Comparison of ENCODE assay signal across 1 cellular context in the genomic region with DNA sequence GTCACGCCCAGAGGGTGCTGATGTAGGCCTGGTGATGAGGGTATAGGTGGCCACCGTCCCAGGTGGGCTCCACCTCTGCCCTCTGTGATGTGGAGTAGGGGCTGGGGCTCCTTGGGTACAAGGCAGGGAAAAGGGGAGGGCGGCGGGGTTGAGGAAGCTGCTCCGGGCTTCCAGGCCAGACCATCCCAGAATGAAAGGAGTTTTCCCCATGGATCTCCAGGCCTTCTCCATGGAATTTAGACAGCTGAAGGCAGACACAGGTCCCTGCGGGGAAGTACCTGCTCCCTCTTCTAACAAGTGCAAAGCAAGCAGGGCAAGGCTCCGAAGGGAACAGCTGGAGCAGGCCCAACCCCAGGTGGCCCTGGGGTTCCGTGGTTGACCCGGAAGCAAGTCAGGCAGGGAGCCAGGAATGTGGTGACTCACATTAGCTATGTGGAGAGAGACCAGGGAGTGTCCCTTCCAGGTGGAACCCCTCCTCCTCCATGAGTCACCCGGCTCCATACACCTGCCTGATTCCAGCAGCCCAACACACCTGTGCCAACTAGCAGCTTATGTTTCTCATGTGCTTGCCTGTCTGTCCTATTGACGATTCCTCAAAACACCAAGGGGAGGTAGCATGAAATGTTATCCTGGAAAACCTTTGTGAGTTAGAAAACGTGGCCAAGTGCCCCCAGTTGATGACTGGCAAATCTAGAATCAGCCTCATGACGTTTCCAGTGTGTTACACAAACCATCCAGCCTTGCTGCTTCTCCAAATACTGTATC.
TF ChIP-seq lines count a peak whose summit lies in the region.

No MANE protein-coding gene starts in this region.

TF ChIP-seq in K562, 482 proteins besides CTCF, POLR2A, EP300 and RAD21 (continued from another document):
- peak; percentile 49; the same call in 1 of the 2 replicates for TF ChIP-seq ETV1 (tag; conservative IDR thresholded peaks at IDR 0.05; ENCODE audit: low read depth)
- no peak for TF ChIP-seq NONO (IDR thresholded peaks at IDR 0.05; ENCODE audit: low read depth in 2 of 2, low read length in 1 of 2)
- TF ChIP-seq CHAMP1 (IDR thresholded peaks at IDR 0.05), result no peak
- peak; percentile 90 for TF ChIP-seq SMARCE1 (IDR thresholded peaks at IDR 0.05)
- TF ChIP-seq, protein P1, sequence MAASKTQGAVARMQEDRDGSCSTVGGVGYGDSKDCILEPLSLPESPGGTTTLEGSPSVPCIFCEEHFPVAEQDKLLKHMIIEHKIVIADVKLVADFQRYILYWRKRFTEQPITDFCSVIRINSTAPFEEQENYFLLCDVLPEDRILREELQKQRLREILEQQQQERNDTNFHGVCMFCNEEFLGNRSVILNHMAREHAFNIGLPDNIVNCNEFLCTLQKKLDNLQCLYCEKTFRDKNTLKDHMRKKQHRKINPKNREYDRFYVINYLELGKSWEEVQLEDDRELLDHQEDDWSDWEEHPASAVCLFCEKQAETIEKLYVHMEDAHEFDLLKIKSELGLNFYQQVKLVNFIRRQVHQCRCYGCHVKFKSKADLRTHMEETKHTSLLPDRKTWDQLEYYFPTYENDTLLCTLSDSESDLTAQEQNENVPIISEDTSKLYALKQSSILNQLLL (CRISPR knock-in tag; IDR thresholded peaks at IDR 0.05; ENCODE audit: borderline replicate concordance), result no peak
- peak; percentile 61 to 97; a peak in 3 of 4 replicates for TF ChIP-seq TEAD1 (CRISPR knock-in tag; IDR thresholded peaks at IDR 0.05)
- no peak; the same call in 1 of the 2 replicates for TF ChIP-seq SMAD4 (CRISPR knock-in tag; conservative IDR thresholded peaks at IDR 0.05)
- no peak for TF ChIP-seq STAG1 (CRISPR knock-in tag; IDR thresholded peaks at IDR 0.05; ENCODE audit: borderline replicate concordance)
- no peak for TF ChIP-seq PHF21A (IDR thresholded peaks at IDR 0.05; ENCODE audit: borderline replicate concordance, low read depth)
- TF ChIP-seq, protein P2, sequence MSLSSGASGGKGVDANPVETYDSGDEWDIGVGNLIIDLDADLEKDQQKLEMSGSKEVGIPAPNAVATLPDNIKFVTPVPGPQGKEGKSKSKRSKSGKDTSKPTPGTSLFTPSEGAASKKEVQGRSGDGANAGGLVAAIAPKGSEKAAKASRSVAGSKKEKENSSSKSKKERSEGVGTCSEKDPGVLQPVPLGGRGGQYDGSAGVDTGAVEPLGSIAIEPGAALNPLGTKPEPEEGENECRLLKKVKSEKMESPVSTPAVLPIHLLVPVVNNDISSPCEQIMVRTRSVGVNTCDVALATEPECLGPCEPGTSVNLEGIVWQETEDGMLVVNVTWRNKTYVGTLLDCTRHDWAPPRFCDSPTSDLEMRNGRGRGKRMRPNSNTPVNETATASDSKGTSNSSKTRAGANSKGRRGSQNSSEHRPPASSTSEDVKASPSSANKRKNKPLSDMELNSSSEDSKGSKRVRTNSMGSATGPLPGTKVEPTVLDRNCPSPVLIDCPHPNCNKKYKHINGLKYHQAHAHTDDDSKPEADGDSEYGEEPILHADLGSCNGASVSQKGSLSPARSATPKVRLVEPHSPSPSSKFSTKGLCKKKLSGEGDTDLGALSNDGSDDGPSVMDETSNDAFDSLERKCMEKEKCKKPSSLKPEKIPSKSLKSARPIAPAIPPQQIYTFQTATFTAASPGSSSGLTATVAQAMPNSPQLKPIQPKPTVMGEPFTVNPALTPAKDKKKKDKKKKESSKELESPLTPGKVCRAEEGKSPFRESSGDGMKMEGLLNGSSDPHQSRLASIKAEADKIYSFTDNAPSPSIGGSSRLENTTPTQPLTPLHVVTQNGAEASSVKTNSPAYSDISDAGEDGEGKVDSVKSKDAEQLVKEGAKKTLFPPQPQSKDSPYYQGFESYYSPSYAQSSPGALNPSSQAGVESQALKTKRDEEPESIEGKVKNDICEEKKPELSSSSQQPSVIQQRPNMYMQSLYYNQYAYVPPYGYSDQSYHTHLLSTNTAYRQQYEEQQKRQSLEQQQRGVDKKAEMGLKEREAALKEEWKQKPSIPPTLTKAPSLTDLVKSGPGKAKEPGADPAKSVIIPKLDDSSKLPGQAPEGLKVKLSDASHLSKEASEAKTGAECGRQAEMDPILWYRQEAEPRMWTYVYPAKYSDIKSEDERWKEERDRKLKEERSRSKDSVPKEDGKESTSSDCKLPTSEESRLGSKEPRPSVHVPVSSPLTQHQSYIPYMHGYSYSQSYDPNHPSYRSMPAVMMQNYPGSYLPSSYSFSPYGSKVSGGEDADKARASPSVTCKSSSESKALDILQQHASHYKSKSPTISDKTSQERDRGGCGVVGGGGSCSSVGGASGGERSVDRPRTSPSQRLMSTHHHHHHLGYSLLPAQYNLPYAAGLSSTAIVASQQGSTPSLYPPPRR (CRISPR knock-in tag; IDR thresholded peaks at IDR 0.05; ENCODE audit: borderline replicate concordance), result no peak
- no peak for TF ChIP-seq U2AF2 (optimal IDR thresholded peaks at IDR 0.05; ENCODE audit: low read depth, low read length)
- TF ChIP-seq GATAD2A (IDR thresholded peaks at IDR 0.05), result 0 out of 2 replicates have a peak, but pooled peaks have one; percentile 24
- TF ChIP-seq HCFC1 (IDR thresholded peaks at IDR 0.05; ENCODE audit: low read depth, low read length), result no peak
- TF ChIP-seq GATAD2B (IDR thresholded peaks at IDR 0.05; ENCODE audit: borderline replicate concordance), result no peak; the same call in 1 of the 2 replicates
- TF ChIP-seq, protein P3, sequence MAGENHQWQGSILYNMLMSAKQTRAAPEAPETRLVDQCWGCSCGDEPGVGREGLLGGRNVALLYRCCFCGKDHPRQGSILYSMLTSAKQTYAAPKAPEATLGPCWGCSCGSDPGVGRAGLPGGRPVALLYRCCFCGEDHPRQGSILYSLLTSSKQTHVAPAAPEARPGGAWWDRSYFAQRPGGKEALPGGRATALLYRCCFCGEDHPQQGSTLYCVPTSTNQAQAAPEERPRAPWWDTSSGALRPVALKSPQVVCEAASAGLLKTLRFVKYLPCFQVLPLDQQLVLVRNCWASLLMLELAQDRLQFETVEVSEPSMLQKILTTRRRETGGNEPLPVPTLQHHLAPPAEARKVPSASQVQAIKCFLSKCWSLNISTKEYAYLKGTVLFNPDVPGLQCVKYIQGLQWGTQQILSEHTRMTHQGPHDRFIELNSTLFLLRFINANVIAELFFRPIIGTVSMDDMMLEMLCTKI (IDR thresholded peaks at IDR 0.05; ENCODE audit: partially characterized antibody), result no peak
- no peak for TF ChIP-seq TAF15 (IDR thresholded peaks at IDR 0.05; ENCODE audit: low read depth, low read length)
- no peak for TF ChIP-seq NFE2L1 (tag; IDR thresholded peaks at IDR 0.05; ENCODE audit: borderline replicate concordance, low read depth)
- TF ChIP-seq, protein P4, sequence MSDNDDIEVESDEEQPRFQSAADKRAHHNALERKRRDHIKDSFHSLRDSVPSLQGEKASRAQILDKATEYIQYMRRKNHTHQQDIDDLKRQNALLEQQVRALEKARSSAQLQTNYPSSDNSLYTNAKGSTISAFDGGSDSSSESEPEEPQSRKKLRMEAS (CRISPR knock-in tag; IDR thresholded peaks at IDR 0.05), result 0 out of 2 replicates have a peak, but pooled peaks have one; percentile 35
- no peak for TF ChIP-seq ZNF764 (CRISPR knock-in tag; IDR thresholded peaks at IDR 0.05; ENCODE audit: low read depth)
- no peak for TF ChIP-seq TOE1 (IDR thresholded peaks at IDR 0.05; ENCODE audit: borderline replicate concordance)
- TF ChIP-seq TOE1 (CRISPR knock-in tag; IDR thresholded peaks at IDR 0.05; ENCODE audit: borderline replicate concordance, low read depth), result no peak
- TF ChIP-seq, protein P5, sequence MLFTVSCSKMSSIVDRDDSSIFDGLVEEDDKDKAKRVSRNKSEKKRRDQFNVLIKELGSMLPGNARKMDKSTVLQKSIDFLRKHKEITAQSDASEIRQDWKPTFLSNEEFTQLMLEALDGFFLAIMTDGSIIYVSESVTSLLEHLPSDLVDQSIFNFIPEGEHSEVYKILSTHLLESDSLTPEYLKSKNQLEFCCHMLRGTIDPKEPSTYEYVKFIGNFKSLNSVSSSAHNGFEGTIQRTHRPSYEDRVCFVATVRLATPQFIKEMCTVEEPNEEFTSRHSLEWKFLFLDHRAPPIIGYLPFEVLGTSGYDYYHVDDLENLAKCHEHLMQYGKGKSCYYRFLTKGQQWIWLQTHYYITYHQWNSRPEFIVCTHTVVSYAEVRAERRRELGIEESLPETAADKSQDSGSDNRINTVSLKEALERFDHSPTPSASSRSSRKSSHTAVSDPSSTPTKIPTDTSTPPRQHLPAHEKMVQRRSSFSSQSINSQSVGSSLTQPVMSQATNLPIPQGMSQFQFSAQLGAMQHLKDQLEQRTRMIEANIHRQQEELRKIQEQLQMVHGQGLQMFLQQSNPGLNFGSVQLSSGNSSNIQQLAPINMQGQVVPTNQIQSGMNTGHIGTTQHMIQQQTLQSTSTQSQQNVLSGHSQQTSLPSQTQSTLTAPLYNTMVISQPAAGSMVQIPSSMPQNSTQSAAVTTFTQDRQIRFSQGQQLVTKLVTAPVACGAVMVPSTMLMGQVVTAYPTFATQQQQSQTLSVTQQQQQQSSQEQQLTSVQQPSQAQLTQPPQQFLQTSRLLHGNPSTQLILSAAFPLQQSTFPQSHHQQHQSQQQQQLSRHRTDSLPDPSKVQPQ (CRISPR knock-in tag; IDR thresholded peaks at IDR 0.05; ENCODE audit: borderline replicate concordance), result no peak
- TF ChIP-seq CHD1 (IDR thresholded peaks at IDR 0.05; ENCODE audit: low read length), result no peak
- TF ChIP-seq SAFB (IDR thresholded peaks at IDR 0.05; ENCODE audit: borderline replicate concordance, low read depth, low read length), result no peak
- no peak for TF ChIP-seq ZFP36 (IDR thresholded peaks at IDR 0.05; ENCODE audit: low read depth, low read length, partially characterized antibody)
- peak; percentile 30; the same call in 1 of the 2 replicates for TF ChIP-seq C11orf30 (IDR thresholded peaks at IDR 0.05; ENCODE audit: low read depth)
- TF ChIP-seq NFIC (IDR thresholded peaks at IDR 0.05), result peak; percentile 91
- TF ChIP-seq NFYB (IDR thresholded peaks at IDR 0.05; ENCODE audit: extremely low read depth, insufficient read length), result no peak
- no peak for TF ChIP-seq ZBTB8A (IDR thresholded peaks at IDR 0.05; ENCODE audit: partially characterized antibody)
- no peak for TF ChIP-seq ZNF75A (CRISPR knock-in tag; IDR thresholded peaks at IDR 0.05)
- TF ChIP-seq ZNF707 (CRISPR knock-in tag; conservative IDR thresholded peaks at IDR 0.05), result no peak
- TF ChIP-seq, protein P6, sequence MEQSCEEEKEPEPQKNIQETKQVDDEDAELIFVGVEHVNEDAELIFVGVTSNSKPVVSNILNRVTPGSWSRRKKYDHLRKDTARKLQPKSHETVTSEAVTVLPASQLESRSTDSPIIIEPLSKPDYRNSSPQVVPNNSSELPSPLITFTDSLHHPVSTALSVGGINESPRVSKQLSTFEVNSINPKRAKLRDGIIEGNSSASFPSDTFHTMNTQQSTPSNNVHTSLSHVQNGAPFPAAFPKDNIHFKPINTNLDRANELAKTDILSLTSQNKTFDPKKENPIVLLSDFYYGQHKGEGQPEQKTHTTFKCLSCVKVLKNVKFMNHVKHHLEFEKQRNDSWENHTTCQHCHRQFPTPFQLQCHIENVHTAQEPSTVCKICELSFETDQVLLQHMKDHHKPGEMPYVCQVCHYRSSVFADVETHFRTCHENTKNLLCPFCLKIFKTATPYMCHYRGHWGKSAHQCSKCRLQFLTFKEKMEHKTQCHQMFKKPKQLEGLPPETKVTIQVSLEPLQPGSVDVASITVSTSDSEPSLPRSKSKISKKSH (CRISPR knock-in tag; IDR thresholded peaks at IDR 0.05), result no peak
- peak; percentile 32 for TF ChIP-seq RBBP5 (IDR thresholded peaks at IDR 0.05; ENCODE audit: borderline replicate concordance, insufficient read depth, low read length, poor library complexity, severe bottlenecking)
- TF ChIP-seq, protein P7, sequence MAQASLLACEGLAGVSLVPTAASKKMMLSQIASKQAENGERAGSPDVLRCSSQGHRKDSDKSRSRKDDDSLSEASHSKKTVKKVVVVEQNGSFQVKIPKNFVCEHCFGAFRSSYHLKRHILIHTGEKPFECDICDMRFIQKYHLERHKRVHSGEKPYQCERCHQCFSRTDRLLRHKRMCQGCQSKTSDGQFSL (CRISPR knock-in tag; IDR thresholded peaks at IDR 0.05), result no peak
- TF ChIP-seq, protein P7 (tag; IDR thresholded peaks at IDR 0.05), result no peak
- TF ChIP-seq, protein P8, sequence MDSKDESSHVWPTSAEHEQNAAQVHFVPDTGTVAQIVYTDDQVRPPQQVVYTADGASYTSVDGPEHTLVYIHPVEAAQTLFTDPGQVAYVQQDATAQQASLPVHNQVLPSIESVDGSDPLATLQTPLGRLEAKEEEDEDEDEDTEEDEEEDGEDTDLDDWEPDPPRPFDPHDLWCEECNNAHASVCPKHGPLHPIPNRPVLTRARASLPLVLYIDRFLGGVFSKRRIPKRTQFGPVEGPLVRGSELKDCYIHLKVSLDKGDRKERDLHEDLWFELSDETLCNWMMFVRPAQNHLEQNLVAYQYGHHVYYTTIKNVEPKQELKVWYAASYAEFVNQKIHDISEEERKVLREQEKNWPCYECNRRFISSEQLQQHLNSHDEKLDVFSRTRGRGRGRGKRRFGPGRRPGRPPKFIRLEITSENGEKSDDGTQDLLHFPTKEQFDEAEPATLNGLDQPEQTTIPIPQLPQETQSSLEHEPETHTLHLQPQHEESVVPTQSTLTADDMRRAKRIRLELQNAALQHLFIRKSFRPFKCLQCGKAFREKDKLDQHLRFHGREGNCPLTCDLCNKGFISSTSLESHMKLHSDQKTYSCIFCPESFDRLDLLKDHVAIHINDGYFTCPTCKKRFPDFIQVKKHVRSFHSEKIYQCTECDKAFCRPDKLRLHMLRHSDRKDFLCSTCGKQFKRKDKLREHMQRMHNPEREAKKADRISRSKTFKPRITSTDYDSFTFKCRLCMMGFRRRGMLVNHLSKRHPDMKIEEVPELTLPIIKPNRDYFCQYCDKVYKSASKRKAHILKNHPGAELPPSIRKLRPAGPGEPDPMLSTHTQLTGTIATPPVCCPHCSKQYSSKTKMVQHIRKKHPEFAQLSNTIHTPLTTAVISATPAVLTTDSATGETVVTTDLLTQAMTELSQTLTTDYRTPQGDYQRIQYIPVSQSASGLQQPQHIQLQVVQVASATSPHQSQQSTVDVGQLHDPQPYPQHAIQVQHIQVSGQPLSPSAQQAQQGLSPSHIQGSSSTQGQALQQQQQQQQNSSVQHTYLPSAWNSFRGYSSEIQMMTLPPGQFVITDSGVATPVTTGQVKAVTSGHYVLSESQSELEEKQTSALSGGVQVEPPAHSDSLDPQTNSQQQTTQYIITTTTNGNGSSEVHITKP (IDR thresholded peaks at IDR 0.05; ENCODE audit: partially characterized antibody), result no peak
